In the genomic region with DNA sequence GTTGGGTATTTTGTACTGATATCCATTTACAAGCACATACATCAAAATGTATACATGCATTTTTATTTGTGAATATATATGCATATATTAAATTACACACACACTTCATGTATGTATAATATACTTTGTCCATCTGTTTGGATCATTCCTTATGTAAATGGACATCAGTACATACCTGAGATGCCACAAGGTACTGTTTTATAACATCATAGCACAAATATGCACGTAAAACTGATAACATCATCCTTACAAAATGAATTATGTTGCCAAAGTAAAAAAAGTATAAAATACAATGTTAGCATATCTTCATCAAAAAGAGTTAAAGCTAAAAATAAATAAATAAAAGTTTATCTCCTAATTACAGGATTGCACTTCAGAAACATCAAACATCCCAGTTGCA, we compare ENCODE assay signal across 31 cellular contexts.
"Had no signal": no experiment of that assay in that cellular context is flagged by ENCODE, and none has a peak within 500 bp of the region (broad histone marks: within the 10 kb centered on the region; RNA-seq: fewer than 3 reads in every experiment).

No MANE protein-coding gene starts in this region.

- DNase-seq: activated effector memory CD4-positive, alpha-beta T cell treated with anti-CD3 and anti-CD28 coated beads, Interleukin-2, amount 50 U/mL, for 16 hours; activated effector memory CD4-positive, alpha-beta T cell treated with Interleukin-2 at 50 U/mL for 16 hours; activated gamma-delta T cell; activated gamma-delta T cell treated with Interleukin-2 at 50 U/mL for 16 hours; activated naive CD4-positive, alpha-beta T cell; activated naive CD4-positive, alpha-beta T cell treated with anti-CD3 and anti-CD28 coated beads for 36 hours; activated naive CD4-positive, alpha-beta T cell treated with anti-CD3 and anti-CD28 coated beads, Interleukin-2, amount 10 ng/mL, durations not matched to agents 7 days and 5 days; activated naive CD4-positive, alpha-beta T cell treated with anti-CD3 and anti-CD28 coated beads, Interleukin-2, amount 50 U/mL, for 16 hours; activated naive CD4-positive, alpha-beta T cell treated with Interleukin-2 at 50 U/mL for 16 hours; activated naive CD8-positive, alpha-beta T cell treated with anti-CD3 and anti-CD28 coated beads for 36 hours; activated naive CD8-positive, alpha-beta T cell treated with anti-CD3 and anti-CD28 coated beads, Interleukin-2, amount 10 ng/mL, durations not matched to agents 7 days and 5 days; activated naive CD8-positive, alpha-beta T cell treated with anti-CD3 and anti-CD28 coated beads, Interleukin-2, amount 50 U/mL, for 24 hours; activated T-cell treated with anti-CD3 and anti-CD28 coated beads, Interleukin-2, amount 50 U/mL, for 24 hours; activated T-cell treated with anti-CD3 and anti-CD28 coated beads, Interleukin-2, amount 50 U/mL, for 4 hours; activated T-cell treated with anti-CD3 and anti-CD28 coated beads, Interleukin-2, amount 50 U/mL, for 48 hours; activated T-cell treated with anti-CD3 and anti-CD28 coated beads, Interleukin-2, amount 50 U/mL, for 72 hours; adrenal gland; amniotic stem cell; amygdala; anterior cingulate cortex; aorta; body of pancreas; brain microvascular endothelial cell; caudate nucleus; central memory CD4-positive, alpha-beta T cell; cerebellar nuclear complex had no signal

- H3K36me3 ChIP-seq: adrenal gland, ascending aorta, brain microvascular endothelial cell, breast epithelium, cardiac muscle cell had no signal

- ATAC-seq: activated naive CD4-positive, alpha-beta T cell treated with anti-CD3 and anti-CD28 coated beads, Interleukin-2, amount 50 U/mL, for 72 hours; activated naive CD8-positive, alpha-beta T cell treated with anti-CD3 and anti-CD28 coated beads, Interleukin-2, amount 50 U/mL, for 24 hours; activated T-cell treated with anti-CD3 and anti-CD28 coated beads, Interleukin-2, amount 50 U/mL, for 4 hours; activated T-cell treated with anti-CD3 and anti-CD28 coated beads, Interleukin-2, amount 50 U/mL, for 72 hours; activated T-helper 17 cell treated with anti-CD3 and anti-CD28 coated beads, Interleukin-2, amount 50 U/mL, for 72 hours; body of pancreas had no signal

- H3K27ac ChIP-seq: adrenal gland, ascending aorta, body of pancreas, brain microvascular endothelial cell, breast epithelium, cardiac muscle cell had no signal

- H3K27me3 ChIP-seq: adrenal gland, ascending aorta, body of pancreas, brain microvascular endothelial cell, breast epithelium had no signal

- H3K4me3 ChIP-seq: adrenal gland, ascending aorta, body of pancreas, breast epithelium, cardiac muscle cell had no signal

- H3K9me3 ChIP-seq: adrenal gland, ascending aorta, body of pancreas, breast epithelium had no signal

- H3K4me1 ChIP-seq: adrenal gland, ascending aorta, breast epithelium had no signal
